1 cellular context compared by ENCODE assay signal in the genomic region with DNA sequence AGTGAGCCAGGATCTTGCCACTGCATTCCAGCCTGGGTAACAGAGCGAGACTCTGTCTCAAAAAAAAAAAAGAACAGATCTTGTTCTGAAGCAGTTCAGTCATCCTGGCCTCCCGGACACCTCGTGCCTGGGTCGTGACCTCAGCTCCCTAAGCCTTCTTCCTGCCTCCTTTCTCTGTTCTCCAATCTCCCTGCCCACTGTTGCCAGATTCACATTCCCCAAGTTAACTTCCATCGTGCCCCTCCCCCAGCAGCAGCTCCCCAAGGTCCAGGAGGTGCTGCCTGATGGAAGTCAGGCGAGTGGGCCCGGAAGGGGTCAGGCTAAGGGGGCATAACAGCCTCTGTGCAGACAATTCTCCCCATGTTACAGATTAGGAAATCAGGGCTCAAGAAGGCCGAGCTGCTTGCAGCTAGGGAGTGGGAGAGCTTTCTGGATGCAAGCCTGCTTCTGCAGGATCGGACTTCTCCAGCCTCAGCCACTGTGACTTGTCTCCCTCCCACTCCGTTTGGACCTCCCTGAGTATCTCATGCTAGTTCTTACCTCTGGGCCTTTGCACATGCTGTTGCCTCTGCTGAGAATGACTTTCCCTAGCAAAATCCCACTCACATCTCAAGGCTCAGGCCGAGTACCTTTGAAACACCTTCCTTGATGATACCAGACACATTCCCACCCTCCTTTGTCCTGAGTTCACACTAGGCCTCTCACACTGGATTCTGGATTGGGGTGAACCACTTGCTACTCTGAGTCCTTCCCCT.
TF ChIP-seq lines count a peak whose summit lies in the region.

No MANE protein-coding gene starts in this region.

TF ChIP-seq in HEK293, 187 proteins besides CTCF, POLR2A, EP300 and RAD21 (continued from another document and continues in another):
- TF ChIP-seq ZNF398 (tag by site-specific recombination; IDR thresholded peaks at IDR 0.05) (no peak), ZNF426 (tag by site-specific recombination; IDR thresholded peaks at IDR 0.05) (no peak), ZNF391 (tag by site-specific recombination; IDR thresholded peaks at IDR 0.05; ENCODE audit: borderline replicate concordance, low read depth) (no peak), ZBTB17 (tag by site-specific recombination; IDR thresholded peaks at IDR 0.05) (0 out of 2 replicates have a peak, but pooled peaks have one; percentile 13), ZNF843 (tag by site-specific recombination; IDR thresholded peaks at IDR 0.05) (no peak), ZNF2 (tag by site-specific recombination; IDR thresholded peaks at IDR 0.05) (no peak), ZNF10 (tag by site-specific recombination; IDR thresholded peaks at IDR 0.05) (no peak), ELK4 (IDR thresholded peaks at IDR 0.05; ENCODE audit: borderline replicate concordance, low read depth, low read length) (no peak), ZNF24 (tag by site-specific recombination; IDR thresholded peaks at IDR 0.05) (peak; percentile 27; the same call in 1 of the 2 replicates), ZNF112 (tag by site-specific recombination; IDR thresholded peaks at IDR 0.05) (no peak), MZF1 (tag by site-specific recombination; IDR thresholded peaks at IDR 0.05; ENCODE audit: borderline replicate concordance) (no peak), ZNF138 (tag by site-specific recombination; IDR thresholded peaks at IDR 0.05; ENCODE audit: borderline replicate concordance) (0 out of 2 replicates have a peak, but pooled peaks have one; percentile 11), ZNF404 (tag by site-specific recombination; IDR thresholded peaks at IDR 0.05) (no peak), SP7 (tag by site-specific recombination; IDR thresholded peaks at IDR 0.05) (no peak), ZIC2 (tag by site-specific recombination; IDR thresholded peaks at IDR 0.05) (no peak), ZNF155 (tag by site-specific recombination; IDR thresholded peaks at IDR 0.05) (no peak), ZNF16 (tag by site-specific recombination; IDR thresholded peaks at IDR 0.05; ENCODE audit: low read depth) (no peak), ZBTB8A (tag by site-specific recombination; IDR thresholded peaks at IDR 0.05) (no peak), ZNF18 (tag by site-specific recombination; IDR thresholded peaks at IDR 0.05) (peak; percentile 60; the same call in 1 of the 2 replicates), ZNF292 (tag by site-specific recombination; IDR thresholded peaks at IDR 0.05; ENCODE audit: borderline replicate concordance, low read depth) (no peak), TRIM28 (IDR thresholded peaks at IDR 0.05; ENCODE audit: borderline replicate concordance, low read length) (no peak), ZNF544 (tag by site-specific recombination; IDR thresholded peaks at IDR 0.05) (no peak), GLIS2 (tag by site-specific recombination; IDR thresholded peaks at IDR 0.05) (no peak), ZNF600 (tag by site-specific recombination; IDR thresholded peaks at IDR 0.05) (0 out of 2 replicates have a peak, but pooled peaks have one; percentile 8), ZNF585B (tag by site-specific recombination; IDR thresholded peaks at IDR 0.05) (no peak), ZNF658 (tag by site-specific recombination; IDR thresholded peaks at IDR 0.05) (no peak), PATZ1 (tag by site-specific recombination; IDR thresholded peaks at IDR 0.05) (no peak), ZBTB1 (tag by site-specific recombination; IDR thresholded peaks at IDR 0.05) (no peak), ZNF311 (tag by site-specific recombination; IDR thresholded peaks at IDR 0.05; ENCODE audit: borderline replicate concordance) (no peak), ZBTB10 (tag by site-specific recombination; IDR thresholded peaks at IDR 0.05) (no peak), ZNF677 (tag by site-specific recombination; IDR thresholded peaks at IDR 0.05) (no peak)
- TF ChIP-seq, protein P1, sequence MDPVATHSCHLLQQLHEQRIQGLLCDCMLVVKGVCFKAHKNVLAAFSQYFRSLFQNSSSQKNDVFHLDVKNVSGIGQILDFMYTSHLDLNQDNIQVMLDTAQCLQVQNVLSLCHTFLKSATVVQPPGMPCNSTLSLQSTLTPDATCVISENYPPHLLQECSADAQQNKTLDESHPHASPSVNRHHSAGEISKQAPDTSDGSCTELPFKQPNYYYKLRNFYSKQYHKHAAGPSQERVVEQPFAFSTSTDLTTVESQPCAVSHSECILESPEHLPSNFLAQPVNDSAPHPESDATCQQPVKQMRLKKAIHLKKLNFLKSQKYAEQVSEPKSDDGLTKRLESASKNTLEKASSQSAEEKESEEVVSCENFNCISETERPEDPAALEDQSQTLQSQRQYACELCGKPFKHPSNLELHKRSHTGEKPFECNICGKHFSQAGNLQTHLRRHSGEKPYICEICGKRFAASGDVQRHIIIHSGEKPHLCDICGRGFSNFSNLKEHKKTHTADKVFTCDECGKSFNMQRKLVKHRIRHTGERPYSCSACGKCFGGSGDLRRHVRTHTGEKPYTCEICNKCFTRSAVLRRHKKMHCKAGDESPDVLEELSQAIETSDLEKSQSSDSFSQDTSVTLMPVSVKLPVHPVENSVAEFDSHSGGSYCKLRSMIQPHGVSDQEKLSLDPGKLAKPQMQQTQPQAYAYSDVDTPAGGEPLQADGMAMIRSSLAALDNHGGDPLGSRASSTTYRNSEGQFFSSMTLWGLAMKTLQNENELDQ (tag by site-specific recombination; IDR thresholded peaks at IDR 0.05; ENCODE audit: low read depth) = no peak
- TF ChIP-seq, protein P2, sequence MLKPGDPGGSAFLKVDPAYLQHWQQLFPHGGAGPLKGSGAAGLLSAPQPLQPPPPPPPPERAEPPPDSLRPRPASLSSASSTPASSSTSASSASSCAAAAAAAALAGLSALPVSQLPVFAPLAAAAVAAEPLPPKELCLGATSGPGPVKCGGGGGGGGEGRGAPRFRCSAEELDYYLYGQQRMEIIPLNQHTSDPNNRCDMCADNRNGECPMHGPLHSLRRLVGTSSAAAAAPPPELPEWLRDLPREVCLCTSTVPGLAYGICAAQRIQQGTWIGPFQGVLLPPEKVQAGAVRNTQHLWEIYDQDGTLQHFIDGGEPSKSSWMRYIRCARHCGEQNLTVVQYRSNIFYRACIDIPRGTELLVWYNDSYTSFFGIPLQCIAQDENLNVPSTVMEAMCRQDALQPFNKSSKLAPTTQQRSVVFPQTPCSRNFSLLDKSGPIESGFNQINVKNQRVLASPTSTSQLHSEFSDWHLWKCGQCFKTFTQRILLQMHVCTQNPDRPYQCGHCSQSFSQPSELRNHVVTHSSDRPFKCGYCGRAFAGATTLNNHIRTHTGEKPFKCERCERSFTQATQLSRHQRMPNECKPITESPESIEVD (tag by site-specific recombination; IDR thresholded peaks at IDR 0.05) = no peak
- TF ChIP-seq, protein P3, sequence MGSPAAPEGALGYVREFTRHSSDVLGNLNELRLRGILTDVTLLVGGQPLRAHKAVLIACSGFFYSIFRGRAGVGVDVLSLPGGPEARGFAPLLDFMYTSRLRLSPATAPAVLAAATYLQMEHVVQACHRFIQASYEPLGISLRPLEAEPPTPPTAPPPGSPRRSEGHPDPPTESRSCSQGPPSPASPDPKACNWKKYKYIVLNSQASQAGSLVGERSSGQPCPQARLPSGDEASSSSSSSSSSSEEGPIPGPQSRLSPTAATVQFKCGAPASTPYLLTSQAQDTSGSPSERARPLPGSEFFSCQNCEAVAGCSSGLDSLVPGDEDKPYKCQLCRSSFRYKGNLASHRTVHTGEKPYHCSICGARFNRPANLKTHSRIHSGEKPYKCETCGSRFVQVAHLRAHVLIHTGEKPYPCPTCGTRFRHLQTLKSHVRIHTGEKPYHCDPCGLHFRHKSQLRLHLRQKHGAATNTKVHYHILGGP (tag by site-specific recombination; IDR thresholded peaks at IDR 0.05) = no peak
- TF ChIP-seq, protein P4, sequence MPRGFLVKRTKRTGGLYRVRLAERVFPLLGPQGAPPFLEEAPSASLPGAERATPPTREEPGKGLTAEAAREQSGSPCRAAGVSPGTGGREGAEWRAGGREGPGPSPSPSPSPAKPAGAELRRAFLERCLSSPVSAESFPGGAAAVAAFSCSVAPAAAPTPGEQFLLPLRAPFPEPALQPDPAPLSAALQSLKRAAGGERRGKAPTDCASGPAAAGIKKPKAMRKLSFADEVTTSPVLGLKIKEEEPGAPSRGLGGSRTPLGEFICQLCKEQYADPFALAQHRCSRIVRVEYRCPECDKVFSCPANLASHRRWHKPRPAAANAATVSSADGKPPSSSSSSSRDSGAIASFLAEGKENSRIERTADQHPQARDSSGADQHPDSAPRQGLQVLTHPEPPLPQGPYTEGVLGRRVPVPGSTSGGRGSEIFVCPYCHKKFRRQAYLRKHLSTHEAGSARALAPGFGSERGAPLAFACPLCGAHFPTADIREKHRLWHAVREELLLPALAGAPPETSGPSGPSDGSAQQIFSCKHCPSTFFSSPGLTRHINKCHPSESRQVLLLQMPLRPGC (tag by site-specific recombination; IDR thresholded peaks at IDR 0.05) = no peak
